In the genomic region with DNA sequence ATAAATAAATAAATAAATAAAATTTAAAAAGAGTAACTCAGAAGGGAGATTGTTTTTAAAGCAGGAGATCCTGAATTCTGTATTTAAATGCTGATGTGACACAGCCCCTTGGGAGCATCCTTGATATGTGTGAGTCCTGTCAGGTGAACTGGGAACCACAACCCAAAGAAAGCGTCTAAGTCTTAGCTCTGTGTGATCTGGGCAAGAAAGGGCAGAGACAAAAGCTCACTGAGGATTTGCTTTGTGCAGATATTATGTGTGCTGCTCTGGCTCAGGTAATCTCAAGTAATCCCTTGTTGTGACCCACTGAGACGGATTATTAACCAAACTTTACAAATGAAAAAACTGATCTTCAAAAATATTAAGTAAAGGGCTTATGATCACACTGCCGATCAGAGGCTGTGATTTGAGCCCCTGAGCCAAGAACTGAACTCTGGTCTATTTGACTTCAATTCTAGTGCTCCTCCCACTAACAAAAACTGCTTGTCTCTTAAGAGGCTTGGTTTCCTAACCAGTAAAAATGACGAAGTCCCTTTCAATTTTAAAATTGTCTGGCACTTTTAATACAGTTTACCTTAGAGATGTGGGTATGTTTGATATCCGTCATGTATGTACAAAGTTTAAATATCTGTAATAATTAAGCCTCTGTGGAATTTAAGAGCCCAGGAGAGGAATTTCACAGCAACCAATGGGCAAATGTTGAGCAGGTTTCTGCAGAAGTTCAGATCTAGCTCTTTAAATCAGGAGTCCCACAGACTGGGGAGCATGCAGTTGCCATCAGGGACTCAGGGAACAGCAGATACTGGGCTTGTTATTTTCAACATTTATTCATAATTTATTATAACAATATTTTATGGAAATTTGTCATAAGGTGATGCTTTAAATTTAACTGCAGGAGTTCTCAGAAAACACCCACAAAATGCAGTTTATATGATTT, we compare ENCODE assay signal across 26 cellular contexts. TPM values are rescaled to one million over a fixed set of nuclear protein-coding genes. Genes with fewer than 3 reads are reported as not detected.
DNase-seq lines count a peak whose midpoint lies in the region; ATAC-seq and TF ChIP-seq lines count a peak whose summit lies in the region.
"Had no signal": no experiment of that assay in that cellular context is flagged by ENCODE, and none has a peak within 500 bp of the region (broad histone marks: within the 10 kb centered on the region; RNA-seq: fewer than 3 reads in every experiment).

No MANE protein-coding gene starts in this region.

- H3K36me3 Mint-ChIP-seq in neural progenitor cell, result no peaks in the 10 kb centered on the region
- H3K36me3 Mint-ChIP-seq: CD4-positive, CD25-positive, alpha-beta regulatory T cell had no signal

- H3F3A ChIP-seq in PC-3 (ENCODE audit: low read length, unreplicated experiment) (no peaks in the 10 kb centered on the region), neural progenitor cell (ENCODE audit: low read depth) (no peaks in the 10 kb centered on the region)

- no peak for TF ChIP-seq CTCF in PC-3 (conservative IDR thresholded peaks at IDR 0.05; ENCODE audit: low read depth, low read length)
- TF ChIP-seq CTCF in left lung (IDR thresholded peaks at IDR 0.05), result no peak
- no peak for TF ChIP-seq CTCF in neural progenitor cell (IDR thresholded peaks at IDR 0.05)

- POLR2A ChIA-PET in PC-3 (lab: Charles Lee; ENCODE audit: unreplicated experiment), result no interaction called here

- H3K4me1 ChIP-seq in BLaER1 (peaks cover 78% of the 10 kb centered on the region), PC-3 (ENCODE audit: insufficient read depth, low read length) (no peaks in the 10 kb centered on the region), left lung (peaks cover 3 to 4% of the 10 kb centered on the region in 2 donors), neural progenitor cell (no peaks in the 10 kb centered on the region)
- H3K4me1 ChIP-seq: BE2C had no signal

- CTCF ChIA-PET in PC-3 (lab: Charles Lee), result no interaction called here

- DNase-seq in PC-3 (no peak), left lung (no peak), neural progenitor cell (ENCODE audit: low spot score) (peak; percentile 11), NCI-H2227 treated with DMSO at 0.1 percent for 48 hours (lab: John Stamatoyannopoulos, UW) (no peak)
- DNase-seq: 8988T; ACHN; BE2C; CD4-positive, CD25-positive, alpha-beta regulatory T cell; DMS53; GOT3; Karpas-422; NCI-H1092 treated with DMSO at 0.1 percent for 48 hours; NCI-H1436; NCI-H187; NCI-H2081 treated with DMSO at 0.1 percent for 48 hours; NCI-H2171; NCI-H345; NCI-H510A treated with DMSO at 0.1 percent for 48 hours; PC-9 had no signal

- no peaks in the 10 kb centered on the region for H3K27me3 ChIP-seq in BLaER1
- H3K27me3 ChIP-seq in PC-3 (ENCODE audit: low read length), result no peaks in the 10 kb centered on the region
- H3K27me3 ChIP-seq in left lung, result no peaks in the 10 kb centered on the region
- no peaks in the 10 kb centered on the region for H3K27me3 ChIP-seq in neural progenitor cell

- peak overlapping the region; percentile 9 for H3K27ac Mint-ChIP-seq in neural progenitor cell
- H3K27ac Mint-ChIP-seq: CD4-positive, CD25-positive, alpha-beta regulatory T cell had no signal

- BruUV-seq in PC-3 (replicated peaks; lab: Mats Ljungman, UMichigan), result no TSS peak

- H3K79me2 ChIP-seq in PC-3 (ENCODE audit: low read length) (no peaks in the 10 kb centered on the region), neural progenitor cell (ENCODE audit: low read depth) (no peaks in the 10 kb centered on the region)

- ATAC-seq in PC-3 (no peak), left lung (peak; percentile 4), HG03469 (IDR thresholded peaks at IDR 0.05; ENCODE audit: unreplicated experiment) (no peak), HG02884 (IDR thresholded peaks at IDR 0.05; ENCODE audit: unreplicated experiment) (no peak), HG02938 (IDR thresholded peaks at IDR 0.05; ENCODE audit: unreplicated experiment) (no peak)
- ATAC-seq: HCT116, Right ventricle myocardium inferior had no signal

- no peaks in the 10 kb centered on the region for H3K36me3 ChIP-seq in BLaER1
- no peaks in the 10 kb centered on the region for H3K36me3 ChIP-seq in PC-3 (ENCODE audit: low read depth, low read length)
- H3K36me3 ChIP-seq in left lung, result peaks cover 0 to 36% of the 10 kb centered on the region in 2 donors
- no peaks in the 10 kb centered on the region for H3K36me3 ChIP-seq in neural progenitor cell
- H3K36me3 ChIP-seq: BE2C had no signal

- H3K4me1 Mint-ChIP-seq in neural progenitor cell, result peaks cover 4% of the 10 kb centered on the region

- H3K4me3 ChIP-seq in BLaER1 (no peak overlapping the region), PC-3 (ENCODE audit: low read length) (no peak overlapping the region), left lung (no peak overlapping the region), neural progenitor cell (no peak overlapping the region)
- H3K4me3 ChIP-seq: PC-9 had no signal

- no peaks in the 10 kb centered on the region; the same call in 1 of the 2 replicates for H3K9me3 ChIP-seq in BLaER1
- no peaks in the 10 kb centered on the region for H3K9me3 ChIP-seq in PC-3 (ENCODE audit: low read length)
- no peaks in the 10 kb centered on the region for H3K9me3 ChIP-seq in left lung
- no peaks in the 10 kb centered on the region for H3K9me3 ChIP-seq in neural progenitor cell (ENCODE audit: low read depth)
- H3K9me3 ChIP-seq: BE2C had no signal

- intact Hi-C loops in PC-3 (cut with micrococcal nuclease) (no loop called here), left lung (cut with DNase I) (no loop called here)

- peak overlapping the region; percentile 64; the same call in 1 of the 2 replicates for H3K4me2 ChIP-seq in BLaER1
- no peak overlapping the region for H3K4me2 ChIP-seq in PC-3 (ENCODE audit: low read length)
- no peak overlapping the region for H3K4me2 ChIP-seq in neural progenitor cell
- H3K4me2 ChIP-seq: PC-9 had no signal

- H3K4me3 Mint-ChIP-seq in neural progenitor cell, result no peak overlapping the region
- H3K4me3 Mint-ChIP-seq: CD4-positive, CD25-positive, alpha-beta regulatory T cell had no signal

- 0 out of 2 replicates have a peak overlapping the region, but pooled peaks have one; percentile 6 for H2AFZ ChIP-seq in PC-3 (ENCODE audit: low read length)
- no peak overlapping the region for H2AFZ ChIP-seq in neural progenitor cell (replicated peaks)
- H2AFZ ChIP-seq: PC-9 had no signal

- H4K20me1 ChIP-seq in BLaER1 (no peaks in the 10 kb centered on the region), PC-3 (ENCODE audit: low read length) (no peaks in the 10 kb centered on the region), neural progenitor cell (ENCODE audit: low read depth) (no peaks in the 10 kb centered on the region)

- H3K9me2 ChIP-seq in PC-3 (replicated peaks; ENCODE audit: low read length), result no peaks in the 10 kb centered on the region

- H3K9ac ChIP-seq in BLaER1 (no peak overlapping the region), PC-3 (ENCODE audit: low read length) (no peak overlapping the region), neural progenitor cell (no peak overlapping the region)

- no peaks in the 10 kb centered on the region for H3K27me3 Mint-ChIP-seq in neural progenitor cell (ENCODE audit: insufficient read depth, low read depth)
- H3K27me3 Mint-ChIP-seq: CD4-positive, CD25-positive, alpha-beta regulatory T cell had no signal

- H3K27ac ChIP-seq in BLaER1 (no peak overlapping the region), PC-3 (ENCODE audit: low read length) (no peak overlapping the region), left lung (no peak overlapping the region), neural progenitor cell (no peak overlapping the region)
- H3K27ac ChIP-seq: PC-9 had no signal

- no peaks in the 10 kb centered on the region for H3K9me3 Mint-ChIP-seq in neural progenitor cell

RNA-seq across cellular contexts. Expression of a gene that starts 46.1 kb away (rescaled TPM):
- 3.1 and 5.3 TPM in 2 replicates for total RNA-seq in PC-3 (2014; rRNA removed)
- total RNA-seq in left lung, result 100 to 1,000 TPM; 194 to 708 TPM
- 0.02 and 0.28 TPM in 2 replicates for total RNA-seq in neural progenitor cell (ENCODE audit: low replicate concordance)
- total RNA-seq: HT-29 had no signal

Comparison
In these comparisons a context has a peak if more than half of its experiments do, and no peak if none do; other contexts are left out.
1. RNA of a gene that starts 46.1 kb away (total RNA-seq): 194 to 708 TPM in left lung; 3.1 to 5.3 TPM in PC-3 and 0.02 to 0.28 TPM in neural progenitor cell; every median in the first group is over 10 times any median in the second.